Comparison of ENCODE assay signal across 21 cellular contexts in genomic region chr19:33825556-33825955, GRCh38.
"Had no signal": no experiment of that assay in that cellular context is flagged by ENCODE, and none has a peak within 500 bp of the region (broad histone marks: within the 10 kb centered on the region; RNA-seq: fewer than 3 reads in every experiment).

No MANE protein-coding gene starts in this region.

- DNase-seq: KBM-7; MV-4-11; NCI-H1048; NCI-H1105; NCI-H1417; NCI-H1436 treated with DMSO at 0.1 percent for 48 hours; NCI-H1694 treated with DMSO at 0.1 percent for 48 hours; NCI-H1930; NCI-H2081; NCI-H2107; NCI-H2227 treated with DMSO at 0.1 percent for 48 hours; NCI-H446; NCI-H510A; NCI-H524 treated with DMSO at 0.1 percent for 48 hours; NCI-H69; NCI-H774; NK-92 treated with Interleukin-12 subunit alpha and Interleukin-12 subunit beta, amount 100 ng/mL, for 24 hours; PC-3; SHP77; SK-N-SH had no signal

- ATAC-seq: Panc1, PC-3 had no signal
